ENCODE assay signal across 23 cellular contexts in genomic region chr4:55017406-55017805, GRCh38.
DNase-seq lines count a peak whose midpoint lies in the region; ATAC-seq, FAIRE-seq and TF ChIP-seq lines count a peak whose summit lies in the region.
"Had no signal": no experiment of that assay in that cellular context is flagged by ENCODE, and none has a peak within 500 bp of the region (broad histone marks: within the 10 kb centered on the region; RNA-seq: fewer than 3 reads in every experiment).

No MANE protein-coding gene starts in this region.

- POLR2A ChIA-PET in GM12878 (lab: Charles Lee), result no interaction called here

- H4K20me1 ChIP-seq in GM12878 (ENCODE audit: control insufficient read depth, insufficient read depth) (no peaks in the 10 kb centered on the region), hepatocyte (ENCODE audit: insufficient read depth, poor library complexity, severe bottlenecking) (no peaks in the 10 kb centered on the region)

- H3K27ac ChIP-seq in GM12878 (ENCODE audit: control insufficient read depth, insufficient read depth) (no peak overlapping the region), foreskin keratinocyte (peak overlapping the region; percentile 69), hepatocyte (no peak overlapping the region)
- H3K27ac ChIP-seq: GM23248, HL-60, KMS-11, RWPE1 had no signal

- TF ChIP-seq RAD21 in GM12878 (IDR thresholded peaks at IDR 0.05; ENCODE audit: insufficient read depth, low read depth, low read length), result no peak

- H3K4me1 ChIP-seq in GM12878 (ENCODE audit: control insufficient read depth, insufficient read depth, low read length) (no peaks in the 10 kb centered on the region; the same call in 1 of the 2 replicates), foreskin keratinocyte (peaks cover 14% of the 10 kb centered on the region), hepatocyte (ENCODE audit: insufficient read depth) (no peaks in the 10 kb centered on the region)

- H3K9me3 ChIP-seq in GM12878 (replicated peaks; ENCODE audit: control insufficient read depth, insufficient read depth, low read length) (no peaks in the 10 kb centered on the region), hepatocyte (ENCODE audit: low read depth) (no peaks in the 10 kb centered on the region)

- no peak; the same call in 2 of the 3 replicates for ATAC-seq in GM12878
- ATAC-seq in foreskin keratinocyte, result peak; percentile 55
- no peak for ATAC-seq in HG03571 (IDR thresholded peaks at IDR 0.05; ENCODE audit: unreplicated experiment)
- ATAC-seq: Panc1 had no signal

- TF ChIP-seq CTCF in GM12878 (IDR thresholded peaks at IDR 0.05 in 2 of 3, conservative IDR thresholded peaks at IDR 0.05 in 1 of 3; ENCODE audit: control insufficient read depth in 2 of 3, extremely low read depth in 1 of 3, insufficient read depth in 1 of 3, low read depth in 3 of 3, low read length in 3 of 3), result no peak
- no peak for TF ChIP-seq CTCF in foreskin keratinocyte (conservative IDR thresholded peaks at IDR 0.05)
- no peak for TF ChIP-seq CTCF in hepatocyte (IDR thresholded peaks at IDR 0.05; ENCODE audit: poor library complexity)

- no peak overlapping the region for H3K27ac Mint-ChIP-seq in activated CD4-positive, alpha-beta T cell treated with anti-CD3 and anti-CD28 coated beads, Interleukin-2, amount 10 ng/mL, durations not matched to agents 24 days and 14 days
- no peak overlapping the region for H3K27ac Mint-ChIP-seq in immature natural killer cell

- H3K79me2 ChIP-seq in GM12878 (ENCODE audit: control insufficient read depth, insufficient read depth, low read length) (no peaks in the 10 kb centered on the region), hepatocyte (no peaks in the 10 kb centered on the region)

- no peak for TF ChIP-seq POLR2A in GM12878 (IDR thresholded peaks at IDR 0.05; ENCODE audit: low read depth, low read length)

- WGBS in GM12878 (ENCODE audit: insufficient coverage, insufficient replicate concordance, low lambda C conversion rate, missing lambda C conversion rate), result 24% methylated on average over 4 of the region's 4 CpGs
- 81% methylated on average over 4 of the region's 4 CpGs for WGBS in hepatocyte (ENCODE audit: low lambda C conversion rate, missing lambda C conversion rate)

- H3K4me3 ChIP-seq in GM12878 (no peak overlapping the region), hepatocyte (no peak overlapping the region)
- H3K4me3 ChIP-seq: GM23248 had no signal

- intact Hi-C loops in activated CD4-positive, alpha-beta T cell treated with anti-CD3 and anti-CD28 coated beads, Interleukin-2, amount 10 ng/mL, durations not matched to agents 24 days and 14 days (cut with micrococcal nuclease), result no loop called here
- intact Hi-C loops in GM12878 (cut with micrococcal nuclease; ENCODE audit: unreplicated experiment), result no loop called here

- no peaks in the 10 kb centered on the region for H3K4me1 Mint-ChIP-seq in activated CD4-positive, alpha-beta T cell treated with anti-CD3 and anti-CD28 coated beads, Interleukin-2, amount 10 ng/mL, durations not matched to agents 24 days and 14 days
- peaks cover 20 to 26% of the 10 kb centered on the region in 2 donors for H3K4me1 Mint-ChIP-seq in immature natural killer cell
- H3K4me1 Mint-ChIP-seq: IgD-negative memory B cell had no signal

- no peaks in the 10 kb centered on the region for H3K27me3 Mint-ChIP-seq in activated CD4-positive, alpha-beta T cell treated with anti-CD3 and anti-CD28 coated beads, Interleukin-2, amount 10 ng/mL, durations not matched to agents 24 days and 14 days
- H3K27me3 Mint-ChIP-seq in immature natural killer cell (ENCODE audit: low read depth in 3 of 3), result peaks cover 0 to 3% (median 2%) of the 10 kb centered on the region in 3 donors
- H3K27me3 Mint-ChIP-seq: IgD-negative memory B cell had no signal

- H3K36me3 ChIP-seq in GM12878 (ENCODE audit: control insufficient read depth in 2 of 2, insufficient read depth in 2 of 2, low read length in 1 of 2) (no peaks in the 10 kb centered on the region), hepatocyte (replicated peaks; ENCODE audit: insufficient read depth, low read depth) (no peaks in the 10 kb centered on the region)

- no peak for FAIRE-seq in GM12878 (lab: Jason Lieb, UNC)

- no peak overlapping the region for H3K9ac ChIP-seq in GM12878 (ENCODE audit: control insufficient read depth, insufficient read depth, low read length)
- H3K9ac ChIP-seq: GM23248, KMS-11 had no signal

- BruUV-seq in GM12878 (replicated peaks; lab: Mats Ljungman, UMichigan), result no TSS peak

- CTCF ChIA-PET in GM12878 (lab: Yijun Ruan, JAX), result no interaction called here

- peak; percentile 10 for DNase-seq in activated CD4-positive, alpha-beta T cell treated with anti-CD3 and anti-CD28 coated beads, Interleukin-2, amount 10 ng/mL, durations not matched to agents 24 days and 14 days
- DNase-seq in activated CD4-positive, alpha-beta T cell treated with anti-CD3 and anti-CD28 coated beads, Interleukin-2, amount 50 U/mL, for 4 hours, result no peak
- DNase-seq in GM12878 (ENCODE audit: low read depth, low spot score) (no peak), foreskin keratinocyte (peak; percentile 72 to 80), immature natural killer cell (no peak), hepatocyte (ENCODE audit: low spot score) (no peak)
- DNase-seq: 8988T, Calu3, DND-41, GM23248, HCEC 1CT, NCI-H1092, NCI-H1417 treated with DMSO at 0.1 percent for 48 hours, NCI-H1694 treated with DMSO at 0.1 percent for 48 hours, NCI-H2081 treated with DMSO at 0.1 percent for 48 hours, NCI-H446 treated with DMSO at 0.1 percent for 48 hours, SHP77 had no signal

- in situ Hi-C loops in GM12878 (cut with MboI), result no loop called here

- no peak for TF ChIP-seq EP300 in GM12878 (IDR thresholded peaks at IDR 0.05; ENCODE audit: borderline replicate concordance in 1 of 2, control insufficient read depth in 1 of 2, low read depth in 2 of 2, low read length in 2 of 2)

- H3K9me3 Mint-ChIP-seq in activated CD4-positive, alpha-beta T cell treated with anti-CD3 and anti-CD28 coated beads, Interleukin-2, amount 10 ng/mL, durations not matched to agents 24 days and 14 days, result peaks cover 9% of the 10 kb centered on the region
- H3K9me3 Mint-ChIP-seq in immature natural killer cell, result peaks cover 0 to 6% (median under 1%) of the 10 kb centered on the region in 6 donors
- H3K9me3 Mint-ChIP-seq: IgD-negative memory B cell had no signal

- H3K4me2 ChIP-seq in GM12878 (ENCODE audit: control insufficient read depth, insufficient read depth) (no peak overlapping the region), hepatocyte (no peak overlapping the region)
- H3K4me2 ChIP-seq: KMS-11 had no signal

- no peaks in the 10 kb centered on the region for H3K27me3 ChIP-seq in GM12878 (replicated peaks in 1 of 2; ENCODE audit: control insufficient read depth in 2 of 2, insufficient read depth in 2 of 2, low read length in 1 of 2)
- H3K27me3 ChIP-seq in foreskin keratinocyte, result no peaks in the 10 kb centered on the region
- no peaks in the 10 kb centered on the region for H3K27me3 ChIP-seq in hepatocyte

- no peaks in the 10 kb centered on the region for H3K36me3 Mint-ChIP-seq in activated CD4-positive, alpha-beta T cell treated with anti-CD3 and anti-CD28 coated beads, Interleukin-2, amount 10 ng/mL, durations not matched to agents 24 days and 14 days (ENCODE audit: low read depth)
- peaks cover 0 to 4% (median 0%) of the 10 kb centered on the region in 3 donors for H3K36me3 Mint-ChIP-seq in immature natural killer cell
- H3K36me3 Mint-ChIP-seq: IgD-negative memory B cell had no signal

- H3K9me2 ChIP-seq in hepatocyte (replicated peaks; ENCODE audit: insufficient read depth), result no peaks in the 10 kb centered on the region

- SMC1A ChIA-PET in GM12878 (lab: Charles Lee; ENCODE audit: uncharacterized antibody, unreplicated experiment), result no interaction called here

- no peak overlapping the region for H2AFZ ChIP-seq in GM12878 (ENCODE audit: control insufficient read depth, low read depth, low read length)
- H2AFZ ChIP-seq in hepatocyte, result no peak overlapping the region
- H2AFZ ChIP-seq: GM23248 had no signal

- RAD21 ChIA-PET in GM12878 (lab: Charles Lee; ENCODE audit: unreplicated experiment), result no interaction called here

- no peak overlapping the region for H3K4me3 Mint-ChIP-seq in activated CD4-positive, alpha-beta T cell treated with anti-CD3 and anti-CD28 coated beads, Interleukin-2, amount 10 ng/mL, durations not matched to agents 24 days and 14 days
- H3K4me3 Mint-ChIP-seq in immature natural killer cell, result no peak overlapping the region
- H3K4me3 Mint-ChIP-seq: IgD-negative memory B cell had no signal

TF ChIP-seq in GM12878, 131 proteins besides CTCF, POLR2A, EP300 and RAD21 (continues in another document):
- TF ChIP-seq, protein P1, sequence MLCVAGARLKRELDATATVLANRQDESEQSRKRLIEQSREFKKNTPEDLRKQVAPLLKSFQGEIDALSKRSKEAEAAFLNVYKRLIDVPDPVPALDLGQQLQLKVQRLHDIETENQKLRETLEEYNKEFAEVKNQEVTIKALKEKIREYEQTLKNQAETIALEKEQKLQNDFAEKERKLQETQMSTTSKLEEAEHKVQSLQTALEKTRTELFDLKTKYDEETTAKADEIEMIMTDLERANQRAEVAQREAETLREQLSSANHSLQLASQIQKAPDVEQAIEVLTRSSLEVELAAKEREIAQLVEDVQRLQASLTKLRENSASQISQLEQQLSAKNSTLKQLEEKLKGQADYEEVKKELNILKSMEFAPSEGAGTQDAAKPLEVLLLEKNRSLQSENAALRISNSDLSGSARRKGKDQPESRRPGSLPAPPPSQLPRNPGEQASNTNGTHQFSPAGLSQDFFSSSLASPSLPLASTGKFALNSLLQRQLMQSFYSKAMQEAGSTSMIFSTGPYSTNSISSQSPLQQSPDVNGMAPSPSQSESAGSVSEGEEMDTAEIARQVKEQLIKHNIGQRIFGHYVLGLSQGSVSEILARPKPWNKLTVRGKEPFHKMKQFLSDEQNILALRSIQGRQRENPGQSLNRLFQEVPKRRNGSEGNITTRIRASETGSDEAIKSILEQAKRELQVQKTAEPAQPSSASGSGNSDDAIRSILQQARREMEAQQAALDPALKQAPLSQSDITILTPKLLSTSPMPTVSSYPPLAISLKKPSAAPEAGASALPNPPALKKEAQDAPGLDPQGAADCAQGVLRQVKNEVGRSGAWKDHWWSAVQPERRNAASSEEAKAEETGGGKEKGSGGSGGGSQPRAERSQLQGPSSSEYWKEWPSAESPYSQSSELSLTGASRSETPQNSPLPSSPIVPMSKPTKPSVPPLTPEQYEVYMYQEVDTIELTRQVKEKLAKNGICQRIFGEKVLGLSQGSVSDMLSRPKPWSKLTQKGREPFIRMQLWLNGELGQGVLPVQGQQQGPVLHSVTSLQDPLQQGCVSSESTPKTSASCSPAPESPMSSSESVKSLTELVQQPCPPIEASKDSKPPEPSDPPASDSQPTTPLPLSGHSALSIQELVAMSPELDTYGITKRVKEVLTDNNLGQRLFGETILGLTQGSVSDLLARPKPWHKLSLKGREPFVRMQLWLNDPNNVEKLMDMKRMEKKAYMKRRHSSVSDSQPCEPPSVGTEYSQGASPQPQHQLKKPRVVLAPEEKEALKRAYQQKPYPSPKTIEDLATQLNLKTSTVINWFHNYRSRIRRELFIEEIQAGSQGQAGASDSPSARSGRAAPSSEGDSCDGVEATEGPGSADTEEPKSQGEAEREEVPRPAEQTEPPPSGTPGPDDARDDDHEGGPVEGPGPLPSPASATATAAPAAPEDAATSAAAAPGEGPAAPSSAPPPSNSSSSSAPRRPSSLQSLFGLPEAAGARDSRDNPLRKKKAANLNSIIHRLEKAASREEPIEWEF (IDR thresholded peaks at IDR 0.05; ENCODE audit: insufficient replicate concordance, low read depth, low read length), result no peak

Comparison
In these comparisons a context has a peak if more than half of its experiments do, and no peak if none do; other contexts are left out.
1. DNase-seq: peak in activated CD4-positive, alpha-beta T cell treated with anti-CD3 and anti-CD28 coated beads, Interleukin-2, amount 10 ng/mL, durations not matched to agents 24 days and 14 days (single experiment) and foreskin keratinocyte (2 of 2); none in activated CD4-positive, alpha-beta T cell treated with anti-CD3 and anti-CD28 coated beads, Interleukin-2, amount 50 U/mL, for 4 hours (0 of 2), GM12878 (single experiment), immature natural killer cell (0 of 3) and hepatocyte (single experiment).